15 cellular contexts compared by ENCODE assay signal in genomic region chr16:73565263-73565662, GRCh38.
DNase-seq lines count a peak whose midpoint lies in the region; ATAC-seq and TF ChIP-seq lines count a peak whose summit lies in the region.
"Had no signal": no experiment of that assay in that cellular context is flagged by ENCODE, and none has a peak within 500 bp of the region (broad histone marks: within the 10 kb centered on the region; RNA-seq: fewer than 3 reads in every experiment).

No MANE protein-coding gene starts in this region.

- in situ Hi-C loops in GM13977 (cut with MboI; ENCODE audit: low pct_unique_long_range_greater_than_20kb, low sequenced_read_pairs, unreplicated experiment) = no loop called here

- H3K36me3 Mint-ChIP-seq in chondrocyte (ENCODE audit: low read depth) = peaks cover 2% of the 10 kb centered on the region
- no peaks in the 10 kb centered on the region for H3K36me3 Mint-ChIP-seq in type B pancreatic cell
- H3K36me3 Mint-ChIP-seq: activated naive CD8-positive, alpha-beta T cell treated with anti-CD3 and anti-CD28 coated beads, Interleukin-2, amount 10 ng/mL, durations not matched to agents 7 days and 5 days; CD4-positive, alpha-beta memory T cell; immature natural killer cell had no signal

- H3K27ac Mint-ChIP-seq in chondrocyte (ENCODE audit: unreplicated experiment) (no peak overlapping the region), type B pancreatic cell (no peak overlapping the region)
- H3K27ac Mint-ChIP-seq: activated naive CD8-positive, alpha-beta T cell treated with anti-CD3 and anti-CD28 coated beads, Interleukin-2, amount 10 ng/mL, durations not matched to agents 7 days and 5 days; CD4-positive, alpha-beta memory T cell; immature natural killer cell had no signal

- H3K4me3 ChIP-seq in left ventricle myocardium inferior = no peak overlapping the region

- no peak overlapping the region for H3K27ac ChIP-seq in left ventricle myocardium inferior (replicated peaks)
- H3K27ac ChIP-seq: RWPE1 had no signal

- H3K27me3 Mint-ChIP-seq in chondrocyte (ENCODE audit: low read depth) (peaks cover 13% of the 10 kb centered on the region), type B pancreatic cell (peaks cover 24% of the 10 kb centered on the region)
- H3K27me3 Mint-ChIP-seq: activated naive CD8-positive, alpha-beta T cell treated with anti-CD3 and anti-CD28 coated beads, Interleukin-2, amount 10 ng/mL, durations not matched to agents 7 days and 5 days; CD4-positive, alpha-beta memory T cell had no signal

- no peaks in the 10 kb centered on the region for H3K36me3 ChIP-seq in left ventricle myocardium inferior

- ATAC-seq in Right ventricle myocardium superior (ENCODE audit: poor library complexity) = no peak
- no peak for ATAC-seq in HG03432 (IDR thresholded peaks at IDR 0.05; ENCODE audit: unreplicated experiment)
- ATAC-seq in HG02623 (IDR thresholded peaks at IDR 0.05; ENCODE audit: unreplicated experiment) = no peak

- H3K4me1 Mint-ChIP-seq in chondrocyte (ENCODE audit: low read depth) (no peaks in the 10 kb centered on the region), type B pancreatic cell (ENCODE audit: unreplicated experiment) (peaks cover 14% of the 10 kb centered on the region)
- H3K4me1 Mint-ChIP-seq: activated naive CD8-positive, alpha-beta T cell treated with anti-CD3 and anti-CD28 coated beads, Interleukin-2, amount 10 ng/mL, durations not matched to agents 7 days and 5 days; CD4-positive, alpha-beta memory T cell; immature natural killer cell had no signal

- TF ChIP-seq CTCF in left ventricle myocardium inferior (IDR thresholded peaks at IDR 0.05; ENCODE audit: borderline replicate concordance) (peak; percentile 36), chondrocyte (IDR thresholded peaks at IDR 0.05) (peak; percentile 78), type B pancreatic cell (conservative IDR thresholded peaks at IDR 0.05) (peak; percentile 58), GM13977 (IDR thresholded peaks at IDR 0.05; ENCODE audit: extremely low read depth, insufficient read depth, missing control alignments) (no peak)

- H3K4me3 Mint-ChIP-seq in chondrocyte (ENCODE audit: unreplicated experiment) (no peak overlapping the region), type B pancreatic cell (no peak overlapping the region)
- H3K4me3 Mint-ChIP-seq: activated naive CD8-positive, alpha-beta T cell treated with anti-CD3 and anti-CD28 coated beads, Interleukin-2, amount 10 ng/mL, durations not matched to agents 7 days and 5 days; CD4-positive, alpha-beta memory T cell; immature natural killer cell had no signal

- H3K27me3 ChIP-seq in left ventricle myocardium inferior (ENCODE audit: low read depth) = peaks cover 29% of the 10 kb centered on the region

- no peaks in the 10 kb centered on the region for H3K9me3 ChIP-seq in left ventricle myocardium inferior (replicated peaks)

- no peaks in the 10 kb centered on the region for H3K4me1 ChIP-seq in left ventricle myocardium inferior

- no peak for DNase-seq in left ventricle myocardium inferior
- no peak for DNase-seq in Right ventricle myocardium superior
- peak; percentile 8 for DNase-seq in NCI-H69 (lab: John Stamatoyannopoulos, UW)
- DNase-seq in chondrocyte (ENCODE audit: low spot score) = no peak
- DNase-seq in type B pancreatic cell (ENCODE audit: extremely low spot score, unreplicated experiment) = no peak
- DNase-seq in GM13977 (ENCODE audit: low spot score) = no peak
- DNase-seq: activated CD4-positive, alpha-beta T cell treated with anti-CD3 and anti-CD28 coated beads for 4 hours; activated naive CD8-positive, alpha-beta T cell treated with anti-CD3 and anti-CD28 coated beads, Interleukin-2, amount 10 ng/mL, durations not matched to agents 7 days and 5 days; CD4-positive, alpha-beta memory T cell; immature natural killer cell; MV-4-11; stimulated activated CD4-positive, alpha-beta T cell treated with anti-CD3 and anti-CD28 coated beads, Interleukin-2, amount 100 ng/mL, for 48 hours had no signal

- H3K9me3 Mint-ChIP-seq in chondrocyte (ENCODE audit: low read depth) = no peaks in the 10 kb centered on the region
- no peaks in the 10 kb centered on the region for H3K9me3 Mint-ChIP-seq in type B pancreatic cell

- intact Hi-C loops in left ventricle myocardium inferior (cut with micrococcal nuclease) (no loop called here), Right ventricle myocardium superior (cut with DNase I) (no loop called here)
